In genomic region chr11:66956689-66957290, GRCh38 we compare ENCODE assay signal across 9 cellular contexts. TPM values are rescaled to one million over a fixed set of nuclear protein-coding genes. Genes with fewer than 3 reads are reported as not detected.
DNase-seq lines count a peak whose midpoint lies in the region; ATAC-seq and TF ChIP-seq lines count a peak whose summit lies in the region.
"Had no signal": no experiment of that assay in that cellular context is flagged by ENCODE, and none has a peak within 500 bp of the region (broad histone marks: within the 10 kb centered on the region; RNA-seq: fewer than 3 reads in every experiment).

No MANE protein-coding gene starts in this region.

- H3K9ac ChIP-seq in skeletal muscle satellite cell (ENCODE audit: low read depth, low read length), result peak overlapping the region; percentile 46

- DNase-seq in DMS53 (lab: John Stamatoyannopoulos, UW) (peak; percentile 51), DMS53 treated with DMSO at 0.1 percent for 48 hours (lab: John Stamatoyannopoulos, UW; ENCODE audit: unreplicated experiment) (no peak), germinal center (ENCODE audit: low spot score) (peak; percentile 19), GM10248 (ENCODE audit: extremely low spot score) (no peak)
- DNase-seq in stimulated activated naive CD4-positive, alpha-beta T cell treated with Interleukin-2 at 50 U/mL for 16 hours (lab: John Stamatoyannopoulos, UW), result no peak

- POLR2A ChIA-PET in GM10248 (lab: Yijun Ruan, JAX), result interaction anchor here (0.8 kb wide), 1 partner anchor 157 kb away, joined by 4 read pairs; no protein-coding TSS in a partner anchor

- no peak for ATAC-seq in HG03354 (IDR thresholded peaks at IDR 0.05; ENCODE audit: poor library complexity, severe bottlenecking, unreplicated experiment)

- no peaks in the 10 kb centered on the region for H3K9me3 ChIP-seq in skeletal muscle satellite cell (replicated peaks; ENCODE audit: low read length)

- peak overlapping the region; percentile 80 for H3K4me2 ChIP-seq in skeletal muscle satellite cell (ENCODE audit: low read length)

- CTCF ChIA-PET in GM10248 (lab: Yijun Ruan, JAX), result interaction anchor here (1.6 kb wide), 1 partner anchor 9 kb away, joined by 4 read pairs; no protein-coding TSS in a partner anchor

- no peak overlapping the region for H3K4me3 ChIP-seq in skeletal muscle satellite cell (ENCODE audit: low read length)

- peaks cover 30% of the 10 kb centered on the region for H3K4me1 ChIP-seq in skeletal muscle satellite cell (ENCODE audit: control insufficient read depth, insufficient read depth, low read length)

- H3K36me3 ChIP-seq in skeletal muscle satellite cell (ENCODE audit: insufficient read depth, low read length), result no peaks in the 10 kb centered on the region

- H3K27me3 ChIP-seq in skeletal muscle satellite cell (ENCODE audit: control insufficient read depth, insufficient read depth, low read length), result no peaks in the 10 kb centered on the region

- peak overlapping the region; percentile 82 for H3K27ac ChIP-seq in VCaP

- no peak for TF ChIP-seq CTCF in VCaP (conservative IDR thresholded peaks at IDR 0.05)
- no peak for TF ChIP-seq CTCF in GM10248 (IDR thresholded peaks at IDR 0.05; ENCODE audit: control extremely low read depth, extremely low read depth, low read depth, missing control alignments)

RNA-seq across cellular contexts. Expression of gene PC, which starts 1.4 kb away (rescaled TPM):
- total RNA-seq in skeletal muscle satellite cell (2012; rRNA removed), result 17.2 and 17.5 TPM in 2 replicates

RNA-seq across cellular contexts. Expression of gene C11orf86, which starts 18.3 kb away (rescaled TPM):
- not detected in 2 replicates for total RNA-seq in skeletal muscle satellite cell (2012; rRNA removed)
- total RNA-seq: lung microvascular endothelial cell had no signal

Comparison
In these comparisons a context has a peak if more than half of its experiments do, and no peak if none do; other contexts are left out.
1. DNase-seq: peak in DMS53 (single experiment) and germinal center (single experiment); none in DMS53 treated with DMSO at 0.1 percent for 48 hours (single experiment), stimulated activated naive CD4-positive, alpha-beta T cell treated with Interleukin-2 at 50 U/mL for 16 hours (single experiment) and GM10248 (single experiment).